Comparison of ENCODE assay signal across 8 cellular contexts in the genomic region with DNA sequence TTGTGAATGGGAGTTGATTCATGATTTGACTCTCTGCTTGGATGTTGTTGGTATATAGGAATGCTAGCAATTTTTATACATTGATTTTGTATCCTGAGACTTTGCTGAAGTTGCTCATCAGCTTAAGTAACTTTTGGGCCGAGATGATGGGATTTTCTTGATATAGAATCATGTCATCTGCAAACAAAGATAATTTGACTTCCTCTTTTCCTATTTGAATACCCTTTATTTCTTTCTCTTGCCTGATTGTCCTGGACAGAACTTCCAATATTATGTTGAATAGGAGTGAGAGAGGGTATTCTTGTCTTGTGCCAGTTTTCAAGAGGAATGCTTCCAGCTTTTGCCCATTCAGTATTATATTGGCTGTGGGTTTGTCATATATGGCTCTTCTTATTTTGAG. TPM values are rescaled to one million over a fixed set of nuclear protein-coding genes. Genes with fewer than 3 reads are reported as not detected.
"Had no signal": no experiment of that assay in that cellular context is flagged by ENCODE, and none has a peak within 500 bp of the region (broad histone marks: within the 10 kb centered on the region; RNA-seq: fewer than 3 reads in every experiment).

No MANE protein-coding gene starts in this region.

RNA-seq across cellular contexts. Expression of gene C6orf52, which starts 28.8 kb away (rescaled TPM):
- total RNA-seq: suprapubic skin, thoracic aorta, thyroid gland, tibial nerve, transverse colon, upper lobe of right lung, urinary bladder, vagina had no signal
